In genomic region chr2:60811491-60812370, GRCh38 we compare ENCODE assay signal across 21 cellular contexts. TPM values are rescaled to one million over a fixed set of nuclear protein-coding genes. Genes with fewer than 3 reads are reported as not detected.
DNase-seq lines count a peak whose midpoint lies in the region; ATAC-seq and TF ChIP-seq lines count a peak whose summit lies in the region.
"Had no signal": no experiment of that assay in that cellular context is flagged by ENCODE, and none has a peak within 500 bp of the region (broad histone marks: within the 10 kb centered on the region; RNA-seq: fewer than 3 reads in every experiment).

No MANE protein-coding gene starts in this region.

- no peak overlapping the region for H3K4me3 ChIP-seq in right atrium auricular region
- H3K4me3 ChIP-seq in right cardiac atrium (ENCODE audit: low read length): no peak overlapping the region
- H3K4me3 ChIP-seq in CD4-positive, alpha-beta memory T cell (ENCODE audit: low read length in 2 of 2): no peak overlapping the region
- H3K4me3 ChIP-seq: BLaER1, GM23248, SK-N-MC had no signal

- no peaks in the 10 kb centered on the region for H3K36me3 Mint-ChIP-seq in WTC11
- no peaks in the 10 kb centered on the region for H3K36me3 Mint-ChIP-seq in CD4-positive, alpha-beta memory T cell
- H3K36me3 Mint-ChIP-seq: CD4-positive, CD25-positive, alpha-beta regulatory T cell had no signal

- H3K27me3 ChIP-seq in right atrium auricular region: no peaks in the 10 kb centered on the region
- no peaks in the 10 kb centered on the region for H3K27me3 ChIP-seq in right cardiac atrium (ENCODE audit: control insufficient read depth, insufficient read depth)
- no peaks in the 10 kb centered on the region for H3K27me3 ChIP-seq in CD4-positive, alpha-beta memory T cell (ENCODE audit: insufficient read depth, low read length)
- H3K27me3 ChIP-seq: BLaER1 had no signal

- 90% methylated on average over 14 of the region's 14 CpGs for WGBS in right cardiac atrium

- H3K4me3 Mint-ChIP-seq in WTC11: no peak overlapping the region
- H3K4me3 Mint-ChIP-seq in CD4-positive, alpha-beta memory T cell: no peak overlapping the region
- H3K4me3 Mint-ChIP-seq: CD4-positive, CD25-positive, alpha-beta regulatory T cell had no signal

- CTCF ChIA-PET in WTC11 (lab: Charles Lee): interaction anchor here (1.6 kb wide), 1 partner anchor 187 kb away, joined by 4 read pairs; no protein-coding TSS in a partner anchor
- CTCF ChIA-PET in CD4-positive, alpha-beta memory T cell (lab: Charles Lee; ENCODE audit: partially characterized antibody): interaction anchor here (1.0 kb wide), 1 partner anchor 185 kb away, joined by 3 read pairs; no protein-coding TSS in a partner anchor

- TF ChIP-seq CTCF in right atrium auricular region (IDR thresholded peaks at IDR 0.05) (no peak), WTC11 (IDR thresholded peaks at IDR 0.05) (no peak)

- no peaks in the 10 kb centered on the region; the same call in 1 of the 2 replicates for H3K27me3 Mint-ChIP-seq in WTC11 (ENCODE audit: low read depth)
- peaks cover 0 to 2% of the 10 kb centered on the region in 2 donors for H3K27me3 Mint-ChIP-seq in CD4-positive, alpha-beta memory T cell

- H3K27ac Mint-ChIP-seq in WTC11: peak overlapping the region; percentile 14; the same call in 1 of the 2 replicates
- peak overlapping the region in 1 of 7 donors; percentile 48 for H3K27ac Mint-ChIP-seq in CD4-positive, alpha-beta memory T cell

- no peaks in the 10 kb centered on the region for H3K36me3 ChIP-seq in right atrium auricular region
- H3K36me3 ChIP-seq in CD4-positive, alpha-beta memory T cell (ENCODE audit: insufficient read depth, low read length): no peaks in the 10 kb centered on the region
- H3K36me3 ChIP-seq: BLaER1 had no signal

- DNase-seq in right atrium auricular region (ENCODE audit: low spot score) (peak; percentile 50), right cardiac atrium (no peak), WTC11 (ENCODE audit: low spot score) (no peak), myocyte (ENCODE audit: low read depth) (peak; percentile 12), GOT3 (lab: John Stamatoyannopoulos, UW) (no peak)
- DNase-seq in CD4-positive, alpha-beta memory T cell: no peak
- DNase-seq: CD4-positive, CD25-positive, alpha-beta regulatory T cell; GM23248; NCI-H1048; NCI-H1417; NCI-H1694; NCI-H2029 treated with DMSO at 0.1 percent for 48 hours; NCI-H446 treated with DMSO at 0.1 percent for 48 hours; NCI-H526; RPMI8226; SHP77 had no signal

- H3K4me1 ChIP-seq in right atrium auricular region (peaks cover 0 to 7% of the 10 kb centered on the region in 2 donors), right cardiac atrium (ENCODE audit: control insufficient read depth, insufficient read depth, low read length) (peaks cover 2% of the 10 kb centered on the region)
- H3K4me1 ChIP-seq in CD4-positive, alpha-beta memory T cell (ENCODE audit: insufficient read depth, low read length): peaks cover 34% of the 10 kb centered on the region

- POLR2A ChIA-PET in WTC11 (lab: Charles Lee): no interaction called here
- POLR2A ChIA-PET in CD4-positive, alpha-beta memory T cell (lab: Charles Lee; ENCODE audit: partially characterized antibody): interaction anchor here (2.3 kb wide), 1 partner anchor 71 kb away, joined by 7 read pairs; no protein-coding TSS in a partner anchor

- H3K4me1 Mint-ChIP-seq in WTC11: peaks cover 28% of the 10 kb centered on the region
- peaks cover 31 to 45% (median 37%) of the 10 kb centered on the region in 4 donors for H3K4me1 Mint-ChIP-seq in CD4-positive, alpha-beta memory T cell

- intact Hi-C loops in right cardiac atrium (cut with DNase I): no loop called here
- intact Hi-C loops in CD4-positive, alpha-beta memory T cell (cut with micrococcal nuclease): no loop called here

- H3K9me3 Mint-ChIP-seq in WTC11: 0 out of 2 replicates have a peak, but pooled peaks cover 3% of the 10 kb centered on the region
- H3K9me3 Mint-ChIP-seq in CD4-positive, alpha-beta memory T cell: peaks cover 0 to 2% (median 0%) of the 10 kb centered on the region in 8 donors

- ATAC-seq in right cardiac atrium (no peak), WTC11 (no peak), HG02588 (IDR thresholded peaks at IDR 0.05; ENCODE audit: unreplicated experiment) (no peak)
- ATAC-seq: HCT116 had no signal

- H3K9me3 ChIP-seq in right atrium auricular region: no peaks in the 10 kb centered on the region
- no peaks in the 10 kb centered on the region for H3K9me3 ChIP-seq in right cardiac atrium (ENCODE audit: control insufficient read depth, low read length)
- H3K9me3 ChIP-seq in CD4-positive, alpha-beta memory T cell (ENCODE audit: control insufficient read depth in 1 of 2, low read length in 2 of 2): no peaks in the 10 kb centered on the region
- H3K9me3 ChIP-seq: BLaER1 had no signal

- H3K27ac ChIP-seq in right atrium auricular region: no peak overlapping the region
- no peak overlapping the region for H3K27ac ChIP-seq in right cardiac atrium (ENCODE audit: low read length)
- no peak overlapping the region for H3K27ac ChIP-seq in CD4-positive, alpha-beta memory T cell (ENCODE audit: low read depth, low read length)
- H3K27ac ChIP-seq: BLaER1, GM23248, HL-60, SK-N-MC had no signal

TF ChIP-seq in WTC11, 78 proteins besides CTCF, POLR2A, EP300 and RAD21:
- TF ChIP-seq, protein P1, sequence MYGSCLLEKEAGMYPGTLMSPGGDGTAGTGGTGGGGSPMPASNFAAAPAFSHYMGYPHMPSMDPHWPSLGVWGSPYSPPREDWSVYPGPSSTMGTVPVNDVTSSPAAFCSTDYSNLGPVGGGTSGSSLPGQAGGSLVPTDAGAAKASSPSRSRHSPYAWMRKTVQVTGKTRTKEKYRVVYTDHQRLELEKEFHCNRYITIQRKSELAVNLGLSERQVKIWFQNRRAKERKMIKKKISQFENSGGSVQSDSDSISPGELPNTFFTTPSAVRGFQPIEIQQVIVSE (CRISPR knock-in tag; IDR thresholded peaks at IDR 0.05; ENCODE audit: borderline replicate concordance): no peak
- TF ChIP-seq ZNF281 (CRISPR knock-in tag; IDR thresholded peaks at IDR 0.05): no peak
- no peak for TF ChIP-seq NR1H2 (CRISPR knock-in tag; IDR thresholded peaks at IDR 0.05)
- no peak for TF ChIP-seq SOX15 (CRISPR knock-in tag; IDR thresholded peaks at IDR 0.05)
- TF ChIP-seq TCF7 (CRISPR knock-in tag; IDR thresholded peaks at IDR 0.05; ENCODE audit: low read depth): no peak
- TF ChIP-seq, protein P2, sequence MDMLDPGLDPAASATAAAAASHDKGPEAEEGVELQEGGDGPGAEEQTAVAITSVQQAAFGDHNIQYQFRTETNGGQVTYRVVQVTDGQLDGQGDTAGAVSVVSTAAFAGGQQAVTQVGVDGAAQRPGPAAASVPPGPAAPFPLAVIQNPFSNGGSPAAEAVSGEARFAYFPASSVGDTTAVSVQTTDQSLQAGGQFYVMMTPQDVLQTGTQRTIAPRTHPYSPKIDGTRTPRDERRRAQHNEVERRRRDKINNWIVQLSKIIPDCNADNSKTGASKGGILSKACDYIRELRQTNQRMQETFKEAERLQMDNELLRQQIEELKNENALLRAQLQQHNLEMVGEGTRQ (CRISPR knock-in tag; IDR thresholded peaks at IDR 0.05): no peak

RNA-seq across cellular contexts. Expression of gene PAPOLG, which starts 55.7 kb away (rescaled TPM):
- 10 to 100 TPM in 1 of 2 donors, 1 to 10 TPM in 1; 9.4 to 10.6 TPM for total RNA-seq in right atrium auricular region
- total RNA-seq in right cardiac atrium: 1 to 10 TPM; 8.3 to 9.6 (median 9.2) TPM
- 4.5 TPM for polyA plus RNA-seq in right cardiac atrium
- 19.8 to 22.5 TPM (median 21.5 TPM) in 3 replicates for total RNA-seq in WTC11 (2021)
- total RNA-seq in myocyte: 14.7 and 15.2 TPM in 2 replicates
- polyA plus RNA-seq in myocyte (2012): 3.5 TPM
- 10 to 100 TPM; 40.1 to 40.3 TPM for total RNA-seq in CD4-positive, alpha-beta memory T cell
- polyA plus RNA-seq in CD4-positive, alpha-beta memory T cell: 10 to 100 TPM in 1 of 2 donors, 1 to 10 TPM in 1; 9.4 to 17.6 TPM

Comparison
In these comparisons a context has a peak if more than half of its experiments do, and no peak if none do; other contexts are left out.
1. DNase-seq: peak in right atrium auricular region (single experiment) and myocyte (single experiment); none in right cardiac atrium (0 of 3), WTC11 (single experiment), CD4-positive, alpha-beta memory T cell (0 of 5) and GOT3 (single experiment).